21 cellular contexts compared by ENCODE assay signal in genomic region chr13:61695147-61695546, GRCh38.
A peak's percentile ranks its signal among the peaks of the same experiment; 100 is the strongest.
DNase-seq lines count a peak whose midpoint lies in the region; ATAC-seq and TF ChIP-seq lines count a peak whose summit lies in the region.
"Had no signal": no experiment of that assay in that cellular context is flagged by ENCODE, and none has a peak within 500 bp of the region (broad histone marks: within the 10 kb centered on the region; RNA-seq: fewer than 3 reads in every experiment).

No MANE protein-coding gene starts in this region.

- ATAC-seq in HG02623 (IDR thresholded peaks at IDR 0.05; ENCODE audit: unreplicated experiment) (no peak), right lobe of liver (no peak)
- ATAC-seq: A549, left cardiac atrium had no signal

- H3K27ac Mint-ChIP-seq in MCF 10A (ENCODE audit: low read depth, unreplicated experiment), result no peak overlapping the region
- H3K27ac Mint-ChIP-seq: activated naive CD4-positive, alpha-beta T cell treated with anti-CD3 and anti-CD28 coated beads for 36 hours; endodermal cell; neural progenitor cell had no signal

- no peak for TF ChIP-seq POLR2A in breast epithelium (IDR thresholded peaks at IDR 0.05)
- TF ChIP-seq POLR2A in right lobe of liver (IDR thresholded peaks at IDR 0.05), result no peak

- intact Hi-C loops in MCF 10A (cut with micrococcal nuclease) (no loop called here), breast epithelium (cut with DNase I; ENCODE audit: low total_unique reads) (no loop called here), right lobe of liver (cut with DNase I) (no loop called here)

- H3K4me3 ChIP-seq in breast epithelium (no peak overlapping the region), fibroblast of mammary gland (ENCODE audit: control insufficient read depth, low read depth, low read length) (no peak overlapping the region), right lobe of liver (no peak overlapping the region)
- H3K4me3 ChIP-seq: A549, neural progenitor cell, SK-N-MC had no signal

- H3K27me3 ChIP-seq in breast epithelium, result no peaks in the 10 kb centered on the region
- no peaks in the 10 kb centered on the region for H3K27me3 ChIP-seq in right lobe of liver
- H3K27me3 ChIP-seq: neural progenitor cell had no signal

- H3K27me3 Mint-ChIP-seq in MCF 10A (ENCODE audit: insufficient read depth, unreplicated experiment), result no peaks in the 10 kb centered on the region

- WGBS in right lobe of liver (ENCODE audit: insufficient coverage, low coverage, low lambda C conversion rate, missing lambda C conversion rate), result 83% methylated on average over 2 of the region's 2 CpGs

- no peak overlapping the region for H3K4me3 Mint-ChIP-seq in MCF 10A (ENCODE audit: unreplicated experiment)
- H3K4me3 Mint-ChIP-seq: activated naive CD4-positive, alpha-beta T cell treated with anti-CD3 and anti-CD28 coated beads for 36 hours; endodermal cell; neural progenitor cell had no signal

- no peaks in the 10 kb centered on the region for H3K9me3 ChIP-seq in breast epithelium
- H3K9me3 ChIP-seq in right lobe of liver, result no peaks in the 10 kb centered on the region
- H3K9me3 ChIP-seq: A549 had no signal

- H3K9me3 Mint-ChIP-seq in MCF 10A (ENCODE audit: unreplicated experiment), result no peaks in the 10 kb centered on the region
- H3K9me3 Mint-ChIP-seq: endodermal cell, neural progenitor cell had no signal

- TF ChIP-seq CTCF in MCF 10A (IDR thresholded peaks at IDR 0.05; ENCODE audit: unreplicated experiment), result no peak
- no peak for TF ChIP-seq CTCF in breast epithelium (IDR thresholded peaks at IDR 0.05)
- no peak for TF ChIP-seq CTCF in fibroblast of mammary gland (conservative IDR thresholded peaks at IDR 0.05; ENCODE audit: control insufficient read depth, insufficient read depth, low read depth, low read length)
- TF ChIP-seq CTCF in right lobe of liver (IDR thresholded peaks at IDR 0.05), result no peak

- no peaks in the 10 kb centered on the region for H3K36me3 Mint-ChIP-seq in MCF 10A (ENCODE audit: insufficient read depth, unreplicated experiment)
- H3K36me3 Mint-ChIP-seq: neural progenitor cell had no signal

- H3K4me1 Mint-ChIP-seq in MCF 10A (ENCODE audit: insufficient read depth, unreplicated experiment), result no peaks in the 10 kb centered on the region
- H3K4me1 Mint-ChIP-seq: endodermal cell had no signal

- H3K36me3 ChIP-seq in breast epithelium (no peaks in the 10 kb centered on the region), right lobe of liver (no peaks in the 10 kb centered on the region)
- H3K36me3 ChIP-seq: neural progenitor cell had no signal

- no TSS peak for BruUV-seq in MCF 10A (replicated peaks; lab: Mats Ljungman, UMichigan)

- CTCF ChIA-PET in MCF 10A (lab: Yijun Ruan, JAX), result interaction anchor here (1.1 kb wide), 1 partner anchor 17 kb away, joined by 7 read pairs; no protein-coding TSS in a partner anchor

- H3K27ac ChIP-seq in breast epithelium (no peak overlapping the region), right lobe of liver (no peak overlapping the region)
- H3K27ac ChIP-seq: A549, neural progenitor cell, SK-N-MC had no signal

- POLR2A ChIA-PET in MCF 10A (lab: Yijun Ruan, JAX), result interaction anchor here (1.2 kb wide), 1 partner anchor 30 kb away, joined by 3 read pairs; no protein-coding TSS in a partner anchor

- H3K4me1 ChIP-seq in breast epithelium (no peaks in the 10 kb centered on the region), right lobe of liver (no peaks in the 10 kb centered on the region)
- H3K4me1 ChIP-seq: A549, neural progenitor cell had no signal

- DNase-seq in MCF 10A (ENCODE audit: unreplicated experiment) (peak; percentile 45), breast epithelium (ENCODE audit: low spot score in 2 of 2) (no peak), SKM-1 (lab: John Stamatoyannopoulos, UW; ENCODE audit: unreplicated experiment) (peak; percentile 38), fibroblast of mammary gland (ENCODE audit: low read depth) (peak; percentile 5), HUDEP-2 (lab: John Stamatoyannopoulos, UW; ENCODE audit: unreplicated experiment in 76 of 76) (no peak), NCI-H2081 treated with DMSO at 0.1 percent for 48 hours (lab: John Stamatoyannopoulos, UW) (no peak), right lobe of liver (no peak)
- DNase-seq: activated CD4-positive, alpha-beta T cell treated with anti-CD3 and anti-CD28 coated beads, Interleukin-2, amount 50 U/mL, for 1 hour; activated naive CD4-positive, alpha-beta T cell treated with anti-CD3 and anti-CD28 coated beads for 36 hours; C1 segment of cervical spinal cord; endodermal cell; IMR-90; left cardiac atrium; NCI-H1048; NCI-H2029 treated with DMSO at 0.1 percent for 48 hours; NCI-H524; stimulated activated CD4-positive, alpha-beta T cell treated with anti-CD3 and anti-CD28 coated beads, Interleukin-12 subunit alpha, Interleukin-12 subunit beta, amount 100 ng/mL, for 4 hours had no signal

Comparison
In these comparisons a context has a peak if more than half of its experiments do, and no peak if none do; other contexts are left out.
1. DNase-seq: peak in MCF 10A (single experiment), SKM-1 (single experiment) and fibroblast of mammary gland (single experiment); none in breast epithelium (0 of 2), HUDEP-2 (0 of 76), NCI-H2081 treated with DMSO at 0.1 percent for 48 hours (single experiment) and right lobe of liver (0 of 3).